ENCODE assay signal across 12 cellular contexts in the genomic region with DNA sequence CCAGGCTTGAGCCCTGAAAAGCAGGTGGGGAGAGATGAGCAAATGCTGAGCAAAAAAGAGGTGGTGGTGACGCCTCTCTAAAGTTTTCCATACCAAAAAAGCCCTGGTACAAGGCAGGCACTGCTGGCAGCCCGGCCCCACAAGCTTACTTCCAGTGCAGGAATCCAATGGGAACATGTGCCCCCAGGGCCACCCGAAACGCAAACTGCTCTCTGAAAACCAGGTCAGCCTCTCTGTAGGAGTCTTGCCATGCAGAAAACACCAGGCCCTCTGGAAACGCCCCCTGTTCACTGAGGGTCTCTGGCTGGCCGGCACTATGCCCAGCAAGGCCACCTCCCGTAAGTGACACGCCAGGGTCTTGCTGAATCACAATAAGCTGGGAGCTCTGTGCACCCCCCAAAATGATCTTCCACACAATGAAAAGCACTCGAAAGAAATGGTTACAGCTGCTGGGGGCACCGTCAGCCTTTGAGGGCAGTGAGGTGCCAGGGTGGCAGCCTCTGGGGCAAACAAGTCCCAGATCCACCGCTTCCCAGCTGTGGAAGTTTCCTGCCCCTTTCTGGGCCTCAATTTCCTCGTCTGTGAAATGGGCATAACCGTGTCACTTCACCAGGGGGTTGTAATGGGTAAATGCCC.
A peak's percentile ranks its signal among the peaks of the same experiment; 100 is the strongest.
DNase-seq lines count a peak whose midpoint lies in the region; ATAC-seq and TF ChIP-seq lines count a peak whose summit lies in the region.
"Had no signal": no experiment of that assay in that cellular context is flagged by ENCODE, and none has a peak within 500 bp of the region (broad histone marks: within the 10 kb centered on the region; RNA-seq: fewer than 3 reads in every experiment).

No MANE protein-coding gene starts in this region.

- TF ChIP-seq CTCF in right atrium auricular region (IDR thresholded peaks at IDR 0.05) (no peak), heart left ventricle (IDR thresholded peaks at IDR 0.05) (no peak), body of pancreas (IDR thresholded peaks at IDR 0.05) (no peak)

- H3K9me3 ChIP-seq in right atrium auricular region (no peaks in the 10 kb centered on the region), heart left ventricle (no peaks in the 10 kb centered on the region), body of pancreas (no peaks in the 10 kb centered on the region), muscle layer of duodenum (ENCODE audit: control insufficient read depth in 1 of 2, low read length in 2 of 2) (no peaks in the 10 kb centered on the region)

- no peak overlapping the region for H3K27ac ChIP-seq in right atrium auricular region
- H3K27ac ChIP-seq in heart left ventricle = peak overlapping the region in 1 of 12 donors; percentile 99
- peak overlapping the region; percentile 90 to 96 (median 94) for H3K27ac ChIP-seq in body of pancreas
- peak overlapping the region; percentile 92 for H3K27ac ChIP-seq in muscle layer of duodenum (ENCODE audit: low read length)

- intact Hi-C loops in heart left ventricle (cut with DNase I) = no loop called here
- intact Hi-C loops in body of pancreas (cut with DNase I) = no loop called here

- WGBS in heart left ventricle, 4 donors = 88 to 96% (median 93%) methylated on average over 10 to 13 of the region's 13 CpGs
- WGBS in body of pancreas, 2 donors = 68 to 77% methylated on average over 4 to 10 of the region's 13 CpGs

- DNase-seq in right atrium auricular region (ENCODE audit: low spot score) (peak; percentile 56), heart left ventricle (no peak), body of pancreas (peak in 2 of 4 donors; percentile 16 to 33), SIG-M5 (lab: John Stamatoyannopoulos, UW) (no peak)
- DNase-seq: CD4-positive, alpha-beta T cell; naive thymus-derived CD4-positive, alpha-beta T cell; NCI-H1694; RPMI8226 had no signal

- H3K36me3 ChIP-seq in right atrium auricular region (no peaks in the 10 kb centered on the region), heart left ventricle (no peaks in the 10 kb centered on the region), body of pancreas (replicated peaks in 1 of 2; ENCODE audit: insufficient read depth in 1 of 2, low read depth in 2 of 2) (no peaks in the 10 kb centered on the region), muscle layer of duodenum (ENCODE audit: control insufficient read depth in 1 of 2, insufficient read depth in 2 of 2, low read length in 2 of 2) (peaks cover 0 to 3% of the 10 kb centered on the region in 2 donors)

- H3K27me3 ChIP-seq in right atrium auricular region (no peaks in the 10 kb centered on the region), heart left ventricle (no peaks in the 10 kb centered on the region), body of pancreas (no peaks in the 10 kb centered on the region), muscle layer of duodenum (ENCODE audit: low read depth, low read length) (no peaks in the 10 kb centered on the region)

- TF ChIP-seq POLR2A in heart left ventricle (IDR thresholded peaks at IDR 0.05) (no peak), body of pancreas (IDR thresholded peaks at IDR 0.05) (no peak)

- ATAC-seq in heart left ventricle (no peak), body of pancreas (no peak), HG02970 (IDR thresholded peaks at IDR 0.05; ENCODE audit: low FRiP score, unreplicated experiment) (no peak), HG03139 (IDR thresholded peaks at IDR 0.05; ENCODE audit: unreplicated experiment) (no peak), GM21526 (IDR thresholded peaks at IDR 0.05; ENCODE audit: low FRiP score, unreplicated experiment) (no peak)
- ATAC-seq: naive thymus-derived CD4-positive, alpha-beta T cell had no signal

- H3K4me3 ChIP-seq in right atrium auricular region = no peak overlapping the region
- no peak overlapping the region for H3K4me3 ChIP-seq in heart left ventricle
- no peak overlapping the region for H3K4me3 ChIP-seq in body of pancreas
- no peak overlapping the region for H3K4me3 ChIP-seq in muscle layer of duodenum (ENCODE audit: low read depth in 1 of 2, low read length in 2 of 2)

- H3K4me1 ChIP-seq in right atrium auricular region (peaks cover 0 to 57% of the 10 kb centered on the region in 2 donors), heart left ventricle (peaks cover 6 to 100% (median 47%) of the 10 kb centered on the region in 12 donors), body of pancreas (peaks cover 87% of the 10 kb centered on the region), muscle layer of duodenum (ENCODE audit: control insufficient read depth in 1 of 2, insufficient read depth in 2 of 2, low read length in 2 of 2) (peaks cover 33 to 51% of the 10 kb centered on the region in 2 donors)

Comparison
In these comparisons a context has a peak if more than half of its experiments do, and no peak if none do; other contexts are left out.
1. H3K27ac ChIP-seq: peak in body of pancreas (4 of 4) and muscle layer of duodenum (single experiment); none in right atrium auricular region (0 of 2).